In the genomic region with DNA sequence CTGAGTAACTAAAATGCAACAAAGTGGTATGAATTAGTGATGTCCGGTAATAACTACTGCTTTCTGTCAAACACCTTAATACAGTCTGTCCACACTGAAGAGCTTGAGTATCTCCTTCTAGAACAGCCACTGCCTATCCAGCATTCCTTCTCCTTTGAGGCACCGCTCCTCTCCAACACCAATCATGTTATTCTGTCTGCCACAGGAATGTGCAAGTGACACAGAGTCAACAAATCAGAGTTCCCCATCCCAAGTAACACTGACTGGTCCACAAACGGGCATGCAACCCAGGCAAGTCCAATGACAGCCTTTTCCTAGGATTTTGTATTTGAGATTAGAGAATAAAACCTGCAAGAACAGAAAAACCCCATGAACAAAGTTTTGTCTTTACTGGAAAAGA, we compare ENCODE assay signal across 13 cellular contexts. TPM values are rescaled to one million over a fixed set of nuclear protein-coding genes. Genes with fewer than 3 reads are reported as not detected.
A peak's percentile ranks its signal among the peaks of the same experiment; 100 is the strongest.
DNase-seq lines count a peak whose midpoint lies in the region; ATAC-seq and TF ChIP-seq lines count a peak whose summit lies in the region.
"Had no signal": no experiment of that assay in that cellular context is flagged by ENCODE, and none has a peak within 500 bp of the region (broad histone marks: within the 10 kb centered on the region; RNA-seq: fewer than 3 reads in every experiment).

No MANE protein-coding gene starts in this region.

- no peak overlapping the region for H3K27ac ChIP-seq in naive thymus-derived CD4-positive, alpha-beta T cell (ENCODE audit: low read depth, low read length)
- no peak overlapping the region for H3K27ac ChIP-seq in stomach
- H3K27ac ChIP-seq: neutrophil had no signal

- H3K4me3 ChIP-seq in Caco-2 (ENCODE audit: low read depth, low read length) (no peak overlapping the region), choroid plexus epithelial cell (ENCODE audit: low read depth, low read length) (no peak overlapping the region), stomach (no peak overlapping the region)
- no peak overlapping the region for H3K4me3 ChIP-seq in naive thymus-derived CD4-positive, alpha-beta T cell (ENCODE audit: low read length)

- no TSS peak for BruUV-seq in Caco-2 (replicated peaks; lab: Mats Ljungman, UMichigan)

- peak; percentile 79 to 83 for DNase-seq in Caco-2
- DNase-seq in HuH-7.5 (ENCODE audit: low spot score), result peak; percentile 48
- DNase-seq in choroid plexus epithelial cell (ENCODE audit: low read depth), result peak; percentile 70
- no peak for DNase-seq in naive thymus-derived CD4-positive, alpha-beta T cell
- DNase-seq in activated CD4-positive, alpha-beta T cell treated with anti-CD3 and anti-CD28 coated beads, Interleukin-2, amount 10 ng/mL, durations not matched to agents 7 days and 5 days, result no peak
- DNase-seq in stomach, result no peak
- no peak for DNase-seq in NCI-H2227 (lab: John Stamatoyannopoulos, UW; ENCODE audit: unreplicated experiment)
- no peak for DNase-seq in middle frontal gyrus (ENCODE audit: extremely low spot score, low spot score)
- DNase-seq: activated CD8-positive, alpha-beta T cell treated with anti-CD3 and anti-CD28 coated beads for 36 hours; activated naive CD8-positive, alpha-beta T cell treated with anti-CD3 and anti-CD28 coated beads, Interleukin-2, amount 10 ng/mL, durations not matched to agents 7 days and 5 days; KBM-7; stimulated activated naive CD4-positive, alpha-beta T cell treated with Interleukin-2 at 50 U/mL for 16 hours had no signal

- intact Hi-C loops in Caco-2 (cut with micrococcal nuclease; ENCODE audit: unreplicated experiment) (loop anchor here (1.0 to 10.0 kb wide), 2 partner anchors 12 to 314 kb away; no protein-coding TSS in a partner anchor), stomach (cut with DNase I; ENCODE audit: low total_unique reads) (no loop called here)
- intact Hi-C loops in naive thymus-derived CD4-positive, alpha-beta T cell (cut with micrococcal nuclease), result loop anchor here (5.0 to 10.0 kb wide), 2 partner anchors 231 to 1614 kb away; a partner anchor contains a TSS

- H3K27me3 ChIP-seq in Caco-2 (replicated peaks; ENCODE audit: control insufficient read depth, insufficient read depth, low read length) (no peaks in the 10 kb centered on the region), stomach (no peaks in the 10 kb centered on the region)
- no peaks in the 10 kb centered on the region for H3K27me3 ChIP-seq in naive thymus-derived CD4-positive, alpha-beta T cell (ENCODE audit: control insufficient read depth in 2 of 2, insufficient read depth in 2 of 2, low read length in 2 of 2)
- H3K27me3 ChIP-seq: neutrophil had no signal

- peak overlapping the region; percentile 56 for H3K27ac Mint-ChIP-seq in Caco-2 (ENCODE audit: unreplicated experiment)
- H3K27ac Mint-ChIP-seq in naive thymus-derived CD4-positive, alpha-beta T cell, result peak overlapping the region in 5 of 9 donors; percentile 4 to 76 (median 26)
- no peak overlapping the region for H3K27ac Mint-ChIP-seq in activated CD4-positive, alpha-beta T cell treated with anti-CD3 and anti-CD28 coated beads, Interleukin-2, amount 10 ng/mL, durations not matched to agents 7 days and 5 days
- H3K27ac Mint-ChIP-seq: activated CD8-positive, alpha-beta T cell treated with anti-CD3 and anti-CD28 coated beads for 36 hours; activated naive CD8-positive, alpha-beta T cell treated with anti-CD3 and anti-CD28 coated beads, Interleukin-2, amount 10 ng/mL, durations not matched to agents 7 days and 5 days had no signal

- CTCF ChIA-PET in Caco-2 (lab: Charles Lee), result interaction anchor here (1.7 kb wide), 1 partner anchor 231 kb away, joined by 5 read pairs; no protein-coding TSS in a partner anchor
- CTCF ChIA-PET in naive thymus-derived CD4-positive, alpha-beta T cell (lab: Charles Lee), result no interaction called here
- CTCF ChIA-PET in activated CD4-positive, alpha-beta T cell treated with anti-CD3 and anti-CD28 coated beads, Interleukin-2, amount 10 ng/mL, durations not matched to agents 7 days and 5 days (lab: Charles Lee), result interaction anchor here (0.7 to 1.0 kb wide), 2 partner anchors 22 to 167 kb away, joined by 3 read pairs; no protein-coding TSS in a partner anchor

- TF ChIP-seq EP300 in stomach (IDR thresholded peaks at IDR 0.05), result no peak

- WGBS in stomach, 5 donors, result 37 to 51% (median 46%) methylated on average over 3 of the region's 3 CpGs

- peaks cover 12% of the 10 kb centered on the region for H3K36me3 Mint-ChIP-seq in Caco-2 (ENCODE audit: insufficient read depth, unreplicated experiment)
- peaks cover 0 to 4% (median 0%) of the 10 kb centered on the region in 5 donors for H3K36me3 Mint-ChIP-seq in naive thymus-derived CD4-positive, alpha-beta T cell
- H3K36me3 Mint-ChIP-seq in activated CD4-positive, alpha-beta T cell treated with anti-CD3 and anti-CD28 coated beads, Interleukin-2, amount 10 ng/mL, durations not matched to agents 7 days and 5 days (ENCODE audit: low read depth), result no peaks in the 10 kb centered on the region
- H3K36me3 Mint-ChIP-seq: activated naive CD8-positive, alpha-beta T cell treated with anti-CD3 and anti-CD28 coated beads, Interleukin-2, amount 10 ng/mL, durations not matched to agents 7 days and 5 days had no signal

- no peak for TF ChIP-seq CTCF in Caco-2 (IDR thresholded peaks at IDR 0.05; ENCODE audit: insufficient read depth in 1 of 2, low read depth in 1 of 2, low read length in 1 of 2, severe bottlenecking in 1 of 2, unreplicated experiment in 1 of 2)
- TF ChIP-seq CTCF in choroid plexus epithelial cell (conservative IDR thresholded peaks at IDR 0.05; ENCODE audit: low read depth, low read length), result no peak
- no peak for TF ChIP-seq CTCF in stomach (IDR thresholded peaks at IDR 0.05)

- no peak for ATAC-seq in naive thymus-derived CD4-positive, alpha-beta T cell
- ATAC-seq: activated CD8-positive, alpha-beta T cell treated with anti-CD3 and anti-CD28 coated beads for 36 hours had no signal

- H3K36me3 ChIP-seq in Caco-2 (ENCODE audit: control insufficient read depth, insufficient read depth, low read length), result no peaks in the 10 kb centered on the region
- peaks cover 0 to 5% (median 0%) of the 10 kb centered on the region in 3 experiments for H3K36me3 ChIP-seq in naive thymus-derived CD4-positive, alpha-beta T cell (ENCODE audit: control insufficient read depth in 2 of 3, insufficient read depth in 3 of 3, low read length in 3 of 3)
- H3K36me3 ChIP-seq in stomach, result no peaks in the 10 kb centered on the region
- H3K36me3 ChIP-seq: neutrophil had no signal

- H3K4me3 Mint-ChIP-seq in Caco-2 (ENCODE audit: unreplicated experiment), result peak overlapping the region; percentile 23
- H3K4me3 Mint-ChIP-seq in naive thymus-derived CD4-positive, alpha-beta T cell, result peak overlapping the region in 2 of 10 donors; percentile 4 to 42
- H3K4me3 Mint-ChIP-seq in activated CD4-positive, alpha-beta T cell treated with anti-CD3 and anti-CD28 coated beads, Interleukin-2, amount 10 ng/mL, durations not matched to agents 7 days and 5 days, result no peak overlapping the region
- H3K4me3 Mint-ChIP-seq: activated CD8-positive, alpha-beta T cell treated with anti-CD3 and anti-CD28 coated beads for 36 hours; activated naive CD8-positive, alpha-beta T cell treated with anti-CD3 and anti-CD28 coated beads, Interleukin-2, amount 10 ng/mL, durations not matched to agents 7 days and 5 days had no signal

- H3K4me1 Mint-ChIP-seq in Caco-2 (ENCODE audit: low read depth, unreplicated experiment), result peaks cover 31% of the 10 kb centered on the region
- peaks cover 37 to 69% (median 57%) of the 10 kb centered on the region in 7 donors for H3K4me1 Mint-ChIP-seq in naive thymus-derived CD4-positive, alpha-beta T cell
- peaks cover 36% of the 10 kb centered on the region for H3K4me1 Mint-ChIP-seq in activated CD4-positive, alpha-beta T cell treated with anti-CD3 and anti-CD28 coated beads, Interleukin-2, amount 10 ng/mL, durations not matched to agents 7 days and 5 days

- H3K9me3 ChIP-seq in Caco-2, result no peaks in the 10 kb centered on the region
- no peaks in the 10 kb centered on the region for H3K9me3 ChIP-seq in naive thymus-derived CD4-positive, alpha-beta T cell (ENCODE audit: control insufficient read depth in 2 of 3, low read length in 3 of 3)
- H3K9me3 ChIP-seq in stomach, result no peaks in the 10 kb centered on the region
- H3K9me3 ChIP-seq: neutrophil had no signal

- TF ChIP-seq POLR2A in stomach (IDR thresholded peaks at IDR 0.05), result no peak

- POLR2A ChIA-PET in Caco-2 (lab: Charles Lee), result no interaction called here
- POLR2A ChIA-PET in naive thymus-derived CD4-positive, alpha-beta T cell (lab: Charles Lee), result interaction anchor here (1.6 kb wide), 1 partner anchor 187 kb away, joined by 4 read pairs; no protein-coding TSS in a partner anchor
- POLR2A ChIA-PET in activated CD4-positive, alpha-beta T cell treated with anti-CD3 and anti-CD28 coated beads, Interleukin-2, amount 10 ng/mL, durations not matched to agents 7 days and 5 days (lab: Charles Lee), result no interaction called here

- H3K4me1 ChIP-seq in Caco-2 (peaks cover 31% of the 10 kb centered on the region), stomach (peaks cover 8 to 43% (median 30%) of the 10 kb centered on the region in 4 donors)
- H3K4me1 ChIP-seq in naive thymus-derived CD4-positive, alpha-beta T cell (ENCODE audit: control insufficient read depth in 2 of 2, insufficient read depth in 2 of 2, low read length in 2 of 2), result peaks cover 7 to 11% of the 10 kb centered on the region in 2 donors

- H3K9me3 Mint-ChIP-seq in Caco-2 (ENCODE audit: unreplicated experiment), result no peaks in the 10 kb centered on the region
- H3K9me3 Mint-ChIP-seq in naive thymus-derived CD4-positive, alpha-beta T cell, result peaks cover 0 to 3% (median 0%) of the 10 kb centered on the region in 11 donors
- H3K9me3 Mint-ChIP-seq in activated CD4-positive, alpha-beta T cell treated with anti-CD3 and anti-CD28 coated beads, Interleukin-2, amount 10 ng/mL, durations not matched to agents 7 days and 5 days, result no peaks in the 10 kb centered on the region
- H3K9me3 Mint-ChIP-seq: activated CD8-positive, alpha-beta T cell treated with anti-CD3 and anti-CD28 coated beads for 36 hours; activated naive CD8-positive, alpha-beta T cell treated with anti-CD3 and anti-CD28 coated beads, Interleukin-2, amount 10 ng/mL, durations not matched to agents 7 days and 5 days had no signal

- H3K27me3 Mint-ChIP-seq in Caco-2 (ENCODE audit: insufficient read depth, unreplicated experiment), result no peaks in the 10 kb centered on the region
- peaks cover 0 to 5% (median 0%) of the 10 kb centered on the region in 5 donors for H3K27me3 Mint-ChIP-seq in naive thymus-derived CD4-positive, alpha-beta T cell
- H3K27me3 Mint-ChIP-seq in activated CD4-positive, alpha-beta T cell treated with anti-CD3 and anti-CD28 coated beads, Interleukin-2, amount 10 ng/mL, durations not matched to agents 7 days and 5 days, result no peaks in the 10 kb centered on the region
- H3K27me3 Mint-ChIP-seq: activated CD8-positive, alpha-beta T cell treated with anti-CD3 and anti-CD28 coated beads for 36 hours had no signal

RNA-seq across cellular contexts. Expression of a gene that starts 3.8 kb away (rescaled TPM):
- 25.7 and 28.1 TPM in 2 replicates for total RNA-seq in Caco-2 (2022)
- 1 to 10 TPM; 6.7 to 9.7 (median 7.2) TPM for total RNA-seq in naive thymus-derived CD4-positive, alpha-beta T cell
- 1 to 10 TPM; 2.6 to 2.7 TPM for polyA plus RNA-seq in naive thymus-derived CD4-positive, alpha-beta T cell
- 10 to 100 TPM in 1 of 2 experiments, 1 to 10 TPM in 1; 8.0 to 10.2 TPM for total RNA-seq in activated CD4-positive, alpha-beta T cell treated with anti-CD3 and anti-CD28 coated beads, Interleukin-2, amount 10 ng/mL, durations not matched to agents 7 days and 5 days
- 10 to 100 TPM in 3 of 5 donors, 1 to 10 TPM in 2; 3.2 to 17.6 (median 11.7) TPM for total RNA-seq in stomach
- 1 to 10 TPM; 1.4 to 1.9 (median 1.7) TPM for polyA plus RNA-seq in stomach

Comparison
In these comparisons a context has a peak if more than half of its experiments do, and no peak if none do; other contexts are left out.
1. DNase-seq: peak in Caco-2 (2 of 2), HuH-7.5 (single experiment) and choroid plexus epithelial cell (single experiment); none in naive thymus-derived CD4-positive, alpha-beta T cell (0 of 9), activated CD4-positive, alpha-beta T cell treated with anti-CD3 and anti-CD28 coated beads, Interleukin-2, amount 10 ng/mL, durations not matched to agents 7 days and 5 days (single experiment), stomach (single experiment), NCI-H2227 (single experiment) and middle frontal gyrus (single experiment).